Comparison of ENCODE assay signal across 15 cellular contexts in the genomic region with DNA sequence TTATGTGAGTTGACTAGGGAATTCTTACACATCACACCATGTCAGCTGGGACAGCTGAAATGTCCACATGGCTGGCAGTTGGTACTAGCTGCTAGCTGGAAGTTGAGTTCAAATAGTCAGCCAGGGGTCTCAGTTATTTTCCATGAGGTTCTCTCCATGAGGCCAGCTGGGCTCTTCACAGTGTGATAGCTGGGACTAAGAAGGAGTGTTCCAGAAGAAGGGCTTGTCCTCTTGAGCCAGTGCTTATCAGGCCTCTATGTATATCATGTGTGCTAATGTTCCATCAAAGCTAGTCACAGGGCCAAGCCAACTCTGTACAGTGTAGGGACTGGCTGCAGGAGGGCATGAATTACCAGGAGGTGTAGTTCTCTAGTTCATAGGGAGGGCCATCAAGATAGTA.
"Had no signal": no experiment of that assay in that cellular context is flagged by ENCODE, and none has a peak within 500 bp of the region (broad histone marks: within the 10 kb centered on the region; RNA-seq: fewer than 3 reads in every experiment).

No MANE protein-coding gene starts in this region.

- H3K9me3 ChIP-seq: body of pancreas, gastrocnemius medialis, sigmoid colon, upper lobe of left lung had no signal

- H3K27me3 ChIP-seq: body of pancreas, gastrocnemius medialis, sigmoid colon, upper lobe of left lung had no signal

- H3K9me3 Mint-ChIP-seq: activated T-helper 1 cell treated with anti-CD3 and anti-CD28 coated beads, Interleukin-12 subunit alpha, Interleukin-12 subunit beta, Interleukin-2, Interleukin-4 antibody, amounts not matched to agents 30 ng/mL and 10 ng/mL and 1 ng/mL, durations not matched to agents 14 hours and 24 hours and 36 hours; central memory CD8-positive, alpha-beta T cell; dendritic cell treated with granulocyte-macrophage colony-stimulating factor and Interleukin-4, amounts not matched to agents 40 ng/mL and 50 ng/mL, for 4 days had no signal

- H3K4me3 Mint-ChIP-seq: activated CD4-positive, alpha-beta T cell treated with anti-CD3 and anti-CD28 coated beads, Interleukin-2, amount 10 ng/mL, durations not matched to agents 7 days and 5 days; activated naive CD8-positive, alpha-beta T cell treated with anti-CD3 and anti-CD28 coated beads for 36 hours; central memory CD8-positive, alpha-beta T cell; dendritic cell treated with granulocyte-macrophage colony-stimulating factor and Interleukin-4, amounts not matched to agents 40 ng/mL and 50 ng/mL, for 4 days; neural crest cell; stimulated activated naive CD8-positive, alpha-beta T cell treated with anti-CD3 and anti-CD28 coated beads, Interleukin-15, amount 100 ng/mL, for 72 hours had no signal

- DNase-seq: activated CD4-positive, alpha-beta T cell treated with anti-CD3 and anti-CD28 coated beads, Interleukin-2, amount 10 ng/mL, durations not matched to agents 7 days and 5 days; activated naive CD8-positive, alpha-beta T cell treated with anti-CD3 and anti-CD28 coated beads for 36 hours; amygdala; body of pancreas; effector memory CD4-positive, alpha-beta T cell; gastrocnemius medialis; sigmoid colon; stimulated activated CD4-positive, alpha-beta T cell treated with anti-CD3 and anti-CD28 coated beads, Interleukin-4, amount 100 ng/mL, for 24 hours; stimulated activated naive CD8-positive, alpha-beta T cell treated with anti-CD3 and anti-CD28 coated beads, Interleukin-15, amount 100 ng/mL, for 72 hours; upper lobe of left lung had no signal

- H3K27me3 Mint-ChIP-seq: activated CD4-positive, alpha-beta T cell treated with anti-CD3 and anti-CD28 coated beads, Interleukin-2, amount 10 ng/mL, durations not matched to agents 7 days and 5 days; activated naive CD8-positive, alpha-beta T cell treated with anti-CD3 and anti-CD28 coated beads for 36 hours; central memory CD8-positive, alpha-beta T cell; dendritic cell treated with granulocyte-macrophage colony-stimulating factor and Interleukin-4, amounts not matched to agents 40 ng/mL and 50 ng/mL, for 4 days; stimulated activated naive CD8-positive, alpha-beta T cell treated with anti-CD3 and anti-CD28 coated beads, Interleukin-15, amount 100 ng/mL, for 72 hours had no signal

- H3K4me3 ChIP-seq: body of pancreas, gastrocnemius medialis, sigmoid colon, SK-N-MC, upper lobe of left lung had no signal

- H3K27ac Mint-ChIP-seq: dendritic cell treated with granulocyte-macrophage colony-stimulating factor and Interleukin-4, amounts not matched to agents 40 ng/mL and 50 ng/mL, for 4 days; stimulated activated naive CD8-positive, alpha-beta T cell treated with anti-CD3 and anti-CD28 coated beads, Interleukin-15, amount 100 ng/mL, for 72 hours had no signal

- H3K27ac ChIP-seq: body of pancreas, gastrocnemius medialis, sigmoid colon, upper lobe of left lung had no signal

- ATAC-seq: body of pancreas; gastrocnemius medialis; stimulated activated naive CD8-positive, alpha-beta T cell treated with anti-CD3 and anti-CD28 coated beads, Interleukin-15, amount 100 ng/mL, for 72 hours had no signal
